ENCODE assay signal across 18 cellular contexts in the genomic region with DNA sequence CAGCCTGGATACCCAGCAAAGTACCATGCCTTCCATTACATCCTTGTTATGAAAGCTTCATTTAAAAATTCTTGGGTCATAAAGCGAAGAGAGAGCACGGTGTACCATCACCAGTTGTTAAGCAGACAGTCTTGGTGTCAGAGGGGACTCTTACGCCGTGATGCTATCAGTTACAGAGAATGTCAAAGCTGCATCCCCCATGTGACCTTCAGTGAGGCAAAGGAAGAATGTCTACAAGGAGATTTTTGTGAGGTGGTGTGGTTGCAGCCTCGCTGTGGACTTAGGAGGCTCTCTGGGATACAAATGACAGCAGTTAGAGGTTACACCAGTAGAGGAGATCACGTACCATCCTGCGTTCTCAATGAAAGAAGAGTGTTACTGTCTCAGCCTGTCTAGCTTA.
A peak's percentile ranks its signal among the peaks of the same experiment; 100 is the strongest.
DNase-seq lines count a peak whose midpoint lies in the region; ATAC-seq and TF ChIP-seq lines count a peak whose summit lies in the region.
"Had no signal": no experiment of that assay in that cellular context is flagged by ENCODE, and none has a peak within 500 bp of the region (broad histone marks: within the 10 kb centered on the region; RNA-seq: fewer than 3 reads in every experiment).

No MANE protein-coding gene starts in this region.

- H3K27me3 Mint-ChIP-seq in nephron progenitor cell (ENCODE audit: low read depth, poor library complexity), result no peaks in the 10 kb centered on the region
- H3K27me3 Mint-ChIP-seq: CD4-positive, CD25-positive, alpha-beta regulatory T cell; CD8-positive, alpha-beta memory T cell had no signal

- peaks cover 21% of the 10 kb centered on the region for H3K4me1 Mint-ChIP-seq in nephron progenitor cell
- H3K4me1 Mint-ChIP-seq: CD4-positive, CD25-positive, alpha-beta regulatory T cell; CD8-positive, alpha-beta memory T cell had no signal

- peaks cover 13% of the 10 kb centered on the region for H3K36me3 Mint-ChIP-seq in nephron progenitor cell (ENCODE audit: low read depth)
- H3K36me3 Mint-ChIP-seq: CD4-positive, CD25-positive, alpha-beta regulatory T cell; CD8-positive, alpha-beta memory T cell had no signal

- peak overlapping the region; percentile 16 to 84 for H3K27ac ChIP-seq in right atrium auricular region
- peak overlapping the region; percentile 60 to 74 for H3K27ac ChIP-seq in testis
- H3K27ac ChIP-seq: GM23248 had no signal

- H3K9me3 ChIP-seq in right atrium auricular region, result no peaks in the 10 kb centered on the region
- H3K9me3 ChIP-seq in testis, result no peaks in the 10 kb centered on the region
- H3K9me3 ChIP-seq: BE2C, HAP-1 had no signal

- ATAC-seq in Right ventricle myocardium superior (ENCODE audit: poor library complexity) (no peak), HG03342 (IDR thresholded peaks at IDR 0.05; ENCODE audit: unreplicated experiment) (no peak)

- no peak overlapping the region for H3K4me3 ChIP-seq in right atrium auricular region
- no peak overlapping the region for H3K4me3 ChIP-seq in testis
- H3K4me3 ChIP-seq: GM23248, HAP-1 had no signal

- TF ChIP-seq POLR2A in testis (IDR thresholded peaks at IDR 0.05), result no peak

- TF ChIP-seq CTCF in right atrium auricular region (IDR thresholded peaks at IDR 0.05) (no peak), nephron progenitor cell (IDR thresholded peaks at IDR 0.05) (no peak), testis (IDR thresholded peaks at IDR 0.05) (no peak)

- 50 to 84% methylated on average over 7 of the region's 7 CpGs for WGBS in testis, 2 donors

- peaks cover 0 to 49% of the 10 kb centered on the region in 2 donors for H3K4me1 ChIP-seq in right atrium auricular region
- peaks cover 35% of the 10 kb centered on the region for H3K4me1 ChIP-seq in testis
- H3K4me1 ChIP-seq: BE2C, HAP-1 had no signal

- intact Hi-C loops in Right ventricle myocardium superior (cut with DNase I) (no loop called here), testis (cut with DNase I; ENCODE audit: low total_unique reads) (no loop called here)

- H3K36me3 ChIP-seq in right atrium auricular region (no peaks in the 10 kb centered on the region), testis (ENCODE audit: low read depth, missing control alignments) (no peaks in the 10 kb centered on the region)
- H3K36me3 ChIP-seq: BE2C, HAP-1 had no signal

- H3K4me3 Mint-ChIP-seq in nephron progenitor cell, result no peak overlapping the region
- H3K4me3 Mint-ChIP-seq: CD4-positive, CD25-positive, alpha-beta regulatory T cell; CD8-positive, alpha-beta memory T cell had no signal

- H3K27me3 ChIP-seq in right atrium auricular region (no peaks in the 10 kb centered on the region), testis (no peaks in the 10 kb centered on the region)

- no peaks in the 10 kb centered on the region for H3K9me3 Mint-ChIP-seq in nephron progenitor cell
- H3K9me3 Mint-ChIP-seq: CD4-positive, CD25-positive, alpha-beta regulatory T cell had no signal

- DNase-seq in right atrium auricular region (ENCODE audit: low spot score) (no peak), Right ventricle myocardium superior (no peak), nephron progenitor cell (no peak), testis (peak; percentile 47), NCI-H1048 (lab: John Stamatoyannopoulos, UW) (no peak), NCI-H2196 (lab: John Stamatoyannopoulos, UW; ENCODE audit: unreplicated experiment) (no peak)
- DNase-seq: ACHN; BE2C; CD4-positive, CD25-positive, alpha-beta regulatory T cell; CD8-positive, alpha-beta memory T cell; COR-L47; DMS 273 treated with DMSO at 0.1 percent for 48 hours; DMS53; DND-41; EL had no signal

- H3K27ac Mint-ChIP-seq in nephron progenitor cell, result peak overlapping the region; percentile 13
- H3K27ac Mint-ChIP-seq: CD4-positive, CD25-positive, alpha-beta regulatory T cell; CD8-positive, alpha-beta memory T cell had no signal
